Comparison of ENCODE assay signal across 19 cellular contexts in the genomic region with DNA sequence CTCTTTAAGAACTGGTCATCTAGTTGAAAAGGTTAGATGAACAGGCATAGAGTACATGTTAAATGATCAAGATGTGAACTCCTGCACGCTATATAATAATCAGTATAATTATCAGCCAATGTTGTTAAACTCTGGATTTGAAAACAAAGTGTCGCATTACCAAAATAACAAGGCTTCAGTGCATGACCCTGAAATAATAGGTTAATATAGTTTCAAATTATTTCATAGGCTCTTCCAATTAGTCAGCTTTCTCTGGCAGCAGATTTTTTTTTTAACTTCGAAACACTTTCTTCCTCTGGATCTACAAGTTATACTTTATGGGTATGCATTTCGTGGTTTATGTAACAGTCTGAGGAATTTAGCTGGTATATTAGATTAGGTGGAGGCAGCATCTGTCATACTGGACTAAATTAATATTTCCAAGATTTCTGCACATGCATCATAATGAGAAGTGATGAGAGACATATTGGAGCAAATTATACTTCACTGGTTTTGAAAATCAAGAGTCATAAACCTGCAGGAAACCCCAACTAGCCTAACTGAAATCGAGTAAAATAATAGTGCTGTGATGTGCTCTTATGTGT.
"Had no signal": no experiment of that assay in that cellular context is flagged by ENCODE, and none has a peak within 500 bp of the region (broad histone marks: within the 10 kb centered on the region; RNA-seq: fewer than 3 reads in every experiment).

No MANE protein-coding gene starts in this region.

- H3K4me1 ChIP-seq: gastroesophageal sphincter, pancreas, tibial artery had no signal

- H3K9me3 Mint-ChIP-seq: activated naive CD4-positive, alpha-beta T cell treated with anti-CD3 and anti-CD28 coated beads for 36 hours; activated T-cell treated with anti-CD3 and anti-CD28 coated beads, Interleukin-2, amount 50 U/mL, for 4 hours; brain; nephron progenitor cell; stimulated activated effector memory CD8-positive, alpha-beta T cell treated with anti-CD3 and anti-CD28 coated beads, Interleukin-12 subunit alpha, Interleukin-12 subunit beta, amount 100 ng/mL, for 72 hours; stimulated activated naive CD8-positive, alpha-beta T cell treated with anti-CD3 and anti-CD28 coated beads, Interleukin-15, amount 100 ng/mL, for 72 hours; WTC11 had no signal

- H3K4me1 Mint-ChIP-seq: stimulated activated effector memory CD8-positive, alpha-beta T cell treated with anti-CD3 and anti-CD28 coated beads, Interleukin-12 subunit alpha, Interleukin-12 subunit beta, amount 100 ng/mL, for 72 hours had no signal

- H3K36me3 ChIP-seq: gastroesophageal sphincter, pancreas, tibial artery had no signal

- H3K27ac ChIP-seq: epithelial cell of prostate, gastroesophageal sphincter, pancreas, tibial artery had no signal

- H3K9me3 ChIP-seq: gastroesophageal sphincter, pancreas, tibial artery had no signal

- ATAC-seq: gastroesophageal sphincter; pancreas; sciatic nerve; stimulated activated effector memory CD8-positive, alpha-beta T cell treated with anti-CD3 and anti-CD28 coated beads, Interleukin-12 subunit alpha, Interleukin-12 subunit beta, amount 100 ng/mL, for 72 hours; stimulated activated naive CD8-positive, alpha-beta T cell treated with anti-CD3 and anti-CD28 coated beads, Interleukin-15, amount 100 ng/mL, for 72 hours; WTC11 had no signal

- H3K36me3 Mint-ChIP-seq: brain; stimulated activated effector memory CD8-positive, alpha-beta T cell treated with anti-CD3 and anti-CD28 coated beads, Interleukin-12 subunit alpha, Interleukin-12 subunit beta, amount 100 ng/mL, for 72 hours; WTC11 had no signal

- DNase-seq: activated CD8-positive, alpha-beta memory T cell treated with anti-CD3 and anti-CD28 coated beads, Interleukin-2, amount 50 U/mL, for 4 hours; activated naive CD4-positive, alpha-beta T cell treated with anti-CD3 and anti-CD28 coated beads for 36 hours; activated T-cell treated with anti-CD3 and anti-CD28 coated beads, Interleukin-2, amount 50 U/mL, for 4 hours; aorta; head of caudate nucleus; midbrain; nephron progenitor cell; pancreas; small intestine; stimulated activated CD4-positive, alpha-beta T cell treated with anti-CD3 and anti-CD28 coated beads, Interleukin-2, amount 100 ng/mL, for 24 hours; stimulated activated naive CD8-positive, alpha-beta T cell treated with anti-CD3 and anti-CD28 coated beads, Interleukin-15, amount 100 ng/mL, for 72 hours; T-helper 9 cell; tibial artery had no signal

- H3K4me3 ChIP-seq: gastroesophageal sphincter, pancreas, tibial artery had no signal

- H3K27me3 ChIP-seq: gastroesophageal sphincter, pancreas had no signal

- H3K4me3 Mint-ChIP-seq: activated naive CD4-positive, alpha-beta T cell treated with anti-CD3 and anti-CD28 coated beads for 36 hours; activated T-cell treated with anti-CD3 and anti-CD28 coated beads, Interleukin-2, amount 50 U/mL, for 4 hours; nephron progenitor cell; stimulated activated effector memory CD8-positive, alpha-beta T cell treated with anti-CD3 and anti-CD28 coated beads, Interleukin-12 subunit alpha, Interleukin-12 subunit beta, amount 100 ng/mL, for 72 hours; WTC11 had no signal

- H3K27ac Mint-ChIP-seq: activated naive CD4-positive, alpha-beta T cell treated with anti-CD3 and anti-CD28 coated beads for 36 hours; nephron progenitor cell; stimulated activated effector memory CD8-positive, alpha-beta T cell treated with anti-CD3 and anti-CD28 coated beads, Interleukin-12 subunit alpha, Interleukin-12 subunit beta, amount 100 ng/mL, for 72 hours; stimulated activated naive CD8-positive, alpha-beta T cell treated with anti-CD3 and anti-CD28 coated beads, Interleukin-15, amount 100 ng/mL, for 72 hours; WTC11 had no signal

- H3K27me3 Mint-ChIP-seq: brain; stimulated activated naive CD8-positive, alpha-beta T cell treated with anti-CD3 and anti-CD28 coated beads, Interleukin-15, amount 100 ng/mL, for 72 hours had no signal
